Comparison of ENCODE assay signal across 8 cellular contexts in the genomic region with DNA sequence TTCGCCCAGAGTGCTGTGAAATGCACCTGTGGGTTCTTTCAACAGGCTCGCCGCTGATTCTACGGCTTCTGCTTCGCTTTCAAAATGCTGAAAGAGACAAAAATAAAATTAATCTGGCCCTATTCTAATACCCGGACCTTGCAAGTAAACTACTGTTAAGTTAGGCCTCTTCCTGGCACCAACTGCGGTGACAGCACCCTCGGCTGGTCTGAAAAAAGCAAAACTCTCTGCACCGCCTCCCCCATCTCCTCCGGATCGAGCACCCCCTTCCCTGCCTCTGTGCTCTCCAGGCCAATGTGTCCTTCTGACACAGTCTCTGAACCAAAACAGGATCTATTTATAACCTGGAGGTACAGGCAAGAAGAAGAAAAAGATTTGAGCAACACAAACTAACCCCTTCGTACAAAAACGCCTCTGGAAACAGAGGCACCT. TPM values are rescaled to one million over a fixed set of nuclear protein-coding genes. Genes with fewer than 3 reads are reported as not detected.
DNase-seq lines count a peak whose midpoint lies in the region; FAIRE-seq and TF ChIP-seq lines count a peak whose summit lies in the region.

No MANE protein-coding gene starts in this region.

- TF ChIP-seq POLR2A in H54 (IDR thresholded peaks at IDR 0.05; ENCODE audit: low read depth, low read length) (no peak), lower leg skin (IDR thresholded peaks at IDR 0.05) (no peak)

- WGBS in lower leg skin, 2 donors, result 2 to 3% methylated on average over 13 of the region's 13 CpGs

- DNase-seq in GM04503 (ENCODE audit: low read depth) (peak; percentile 27), H54 (ENCODE audit: insufficient read length, low spot score) (peak; percentile 11), MV-4-11 (lab: John Stamatoyannopoulos, UW) (peak; percentile 41), lower leg skin (ENCODE audit: low spot score in 2 of 2) (peak; percentile 72 to 90), HT-29 (ENCODE audit: low spot score) (no peak)
- DNase-seq in activated CD4-positive, alpha-beta T cell treated with anti-CD3 and anti-CD28 coated beads, Interleukin-2, amount 10 ng/mL, durations not matched to agents 24 days and 14 days, result peak; percentile 86
- peak in 2 of 3 donors; percentile 9 to 16 for DNase-seq in stimulated activated CD4-positive, alpha-beta T cell treated with anti-CD3 and anti-CD28 coated beads, TNF-alpha, amount 100 ng/mL, for 1 hour (ENCODE audit: low read depth in 3 of 3, low spot score in 1 of 3)

- H3K27ac ChIP-seq in duodenal mucosa (ENCODE audit: low read depth, low read length), result peak overlapping the region; percentile 97

- peaks cover 30% of the 10 kb centered on the region for H3K4me1 Mint-ChIP-seq in activated CD4-positive, alpha-beta T cell treated with anti-CD3 and anti-CD28 coated beads, Interleukin-2, amount 10 ng/mL, durations not matched to agents 24 days and 14 days

- H3K27me3 Mint-ChIP-seq in activated CD4-positive, alpha-beta T cell treated with anti-CD3 and anti-CD28 coated beads, Interleukin-2, amount 10 ng/mL, durations not matched to agents 24 days and 14 days, result peaks cover 6% of the 10 kb centered on the region

- intact Hi-C loops in activated CD4-positive, alpha-beta T cell treated with anti-CD3 and anti-CD28 coated beads, Interleukin-2, amount 10 ng/mL, durations not matched to agents 24 days and 14 days (cut with micrococcal nuclease), result loop anchor here (2.0 to 5.0 kb wide), 7 partner anchors 19 to 706 kb away; partner anchors contain the start of genes LEO1 and MYO5A
- intact Hi-C loops in lower leg skin (cut with DNase I; ENCODE audit: low total_unique reads), result no loop called here

- peaks cover 15% of the 10 kb centered on the region for H3K36me3 Mint-ChIP-seq in activated CD4-positive, alpha-beta T cell treated with anti-CD3 and anti-CD28 coated beads, Interleukin-2, amount 10 ng/mL, durations not matched to agents 24 days and 14 days (ENCODE audit: low read depth)

- peak overlapping the region; percentile 98 for H3K4me3 Mint-ChIP-seq in activated CD4-positive, alpha-beta T cell treated with anti-CD3 and anti-CD28 coated beads, Interleukin-2, amount 10 ng/mL, durations not matched to agents 24 days and 14 days

- no peaks in the 10 kb centered on the region for H3K27me3 ChIP-seq in duodenal mucosa (ENCODE audit: control insufficient read depth in 1 of 2, insufficient read depth in 2 of 2, low read length in 2 of 2)

- H3K4me3 ChIP-seq in duodenal mucosa (ENCODE audit: low read depth in 1 of 2, low read length in 2 of 2), result peak overlapping the region; percentile 87 to 99
- H3K4me3 ChIP-seq in lower leg skin (ENCODE audit: low read depth, poor library complexity, severe bottlenecking), result peak overlapping the region; percentile 74

- peaks cover 27 to 28% of the 10 kb centered on the region in 2 donors for H3K4me1 ChIP-seq in duodenal mucosa (ENCODE audit: control insufficient read depth in 1 of 2, insufficient read depth in 2 of 2, low read length in 2 of 2)

- FAIRE-seq in H54 (lab: Jason Lieb, UNC), result no peak

- peak overlapping the region; percentile 91 to 93 for H3K9ac ChIP-seq in duodenal mucosa (ENCODE audit: low read depth in 1 of 2, low read length in 2 of 2)

- H3K36me3 ChIP-seq in duodenal mucosa (ENCODE audit: control insufficient read depth in 1 of 2, insufficient read depth in 2 of 2, low read length in 2 of 2), result peaks cover 5% of the 10 kb centered on the region in 2 donors

- H3K9me3 ChIP-seq in duodenal mucosa (ENCODE audit: control insufficient read depth in 1 of 2, low read length in 2 of 2), result no peaks in the 10 kb centered on the region

- peak overlapping the region; percentile 99 for H3K27ac Mint-ChIP-seq in activated CD4-positive, alpha-beta T cell treated with anti-CD3 and anti-CD28 coated beads, Interleukin-2, amount 10 ng/mL, durations not matched to agents 24 days and 14 days

- TF ChIP-seq CTCF in lower leg skin (IDR thresholded peaks at IDR 0.05), result no peak

- H3K9me3 Mint-ChIP-seq in activated CD4-positive, alpha-beta T cell treated with anti-CD3 and anti-CD28 coated beads, Interleukin-2, amount 10 ng/mL, durations not matched to agents 24 days and 14 days, result no peaks in the 10 kb centered on the region

RNA-seq across cellular contexts. Expression of gene ATOSA, which starts 1.1 kb away (rescaled TPM):
- total RNA-seq in activated CD4-positive, alpha-beta T cell treated with anti-CD3 and anti-CD28 coated beads, Interleukin-2, amount 10 ng/mL, durations not matched to agents 24 days and 14 days, result 9.3 and 13.4 TPM in 2 replicates
- 10 to 100 TPM; 42.6 to 57.7 (median 50.3) TPM for total RNA-seq in lower leg skin
- 5.3 and 6.8 TPM in 2 replicates for total RNA-seq in HT-29 (2014; rRNA removed; shearing (Covaris generic))
